In the genomic region with DNA sequence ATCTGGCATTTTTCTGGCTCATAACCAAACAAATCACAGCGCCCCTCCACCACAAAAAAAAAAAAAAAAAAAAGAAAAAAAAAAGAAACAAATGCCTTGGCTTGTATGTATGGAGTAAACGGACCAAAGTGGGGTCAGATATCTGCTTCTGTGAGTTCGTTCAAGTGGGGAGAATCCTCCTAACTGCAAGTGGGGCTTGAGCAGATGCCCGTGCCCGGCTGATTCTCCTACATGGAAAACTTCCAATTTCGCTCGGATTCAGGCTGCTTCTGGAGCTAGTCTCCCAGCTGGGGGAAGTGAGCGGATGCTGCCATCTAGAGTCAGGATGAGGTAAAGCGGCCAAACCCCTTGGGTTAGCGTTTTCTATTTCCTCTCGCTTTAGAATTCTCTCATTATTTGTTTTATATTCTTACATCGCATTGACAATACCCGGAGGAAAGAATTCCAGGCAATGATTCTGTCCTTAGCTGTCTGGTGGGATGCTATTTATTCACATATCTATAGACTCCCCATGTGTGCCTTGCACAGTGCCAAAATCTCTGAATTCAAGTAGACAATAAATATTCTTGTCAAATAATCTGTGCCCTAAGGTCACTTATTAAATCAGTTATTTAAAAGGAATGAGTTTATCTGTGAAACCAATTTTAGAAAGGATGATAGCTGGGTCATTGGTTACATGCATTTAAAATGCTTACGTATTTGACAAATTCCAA, we compare ENCODE assay signal across 8 cellular contexts.
A peak's percentile ranks its signal among the peaks of the same experiment; 100 is the strongest.
DNase-seq lines count a peak whose midpoint lies in the region; ATAC-seq and TF ChIP-seq lines count a peak whose summit lies in the region.

No MANE protein-coding gene starts in this region.

- H3K4me1 ChIP-seq in mononuclear cell (ENCODE audit: insufficient read depth, low read length), result peaks cover 8% of the 10 kb centered on the region

- DNase-seq in CD1c-positive myeloid dendritic cell (ENCODE audit: extremely low spot score) (peak; percentile 81), NCI-H82 (lab: John Stamatoyannopoulos, UW) (peak; percentile 89), endothelial cell (ENCODE audit: low spot score) (peak; percentile 78)
- peak in 2 of 3 experiments; percentile 18 to 25 for DNase-seq in activated CD8-positive, alpha-beta memory T cell treated with anti-CD3 and anti-CD28 coated beads for 48 hours (ENCODE audit: low read depth in 2 of 3, low spot score in 2 of 3)
- DNase-seq in stimulated activated CD8-positive, alpha-beta memory T cell treated with anti-CD3 and anti-CD28 coated beads, Interleukin-4, amount 100 ng/mL, for 4 hours (ENCODE audit: low read depth in 2 of 2, low spot score in 1 of 2), result peak; percentile 21 to 31

- no peak overlapping the region for H3K27ac Mint-ChIP-seq in endothelial cell (ENCODE audit: unreplicated experiment)

- H3K4me3 ChIP-seq in mononuclear cell (ENCODE audit: low read length), result peak overlapping the region; percentile 33

- H3K9me3 Mint-ChIP-seq in endothelial cell (ENCODE audit: unreplicated experiment), result no peaks in the 10 kb centered on the region

- no peaks in the 10 kb centered on the region for H3K9me3 ChIP-seq in mononuclear cell (ENCODE audit: low read depth, low read length)

- peaks cover 21% of the 10 kb centered on the region for H3K27me3 ChIP-seq in mononuclear cell (ENCODE audit: insufficient read depth, low read length)

- H3K4me3 Mint-ChIP-seq in endothelial cell (ENCODE audit: unreplicated experiment), result peak overlapping the region; percentile 87

- TF ChIP-seq CTCF in endothelial cell (IDR thresholded peaks at IDR 0.05; ENCODE audit: unreplicated experiment), result peak; percentile 80

- H3K4me1 Mint-ChIP-seq in endothelial cell (ENCODE audit: unreplicated experiment), result peaks cover 7% of the 10 kb centered on the region

- ATAC-seq in GM19351 (IDR thresholded peaks at IDR 0.05; ENCODE audit: unreplicated experiment) (peak; percentile 72), HG03520 (IDR thresholded peaks at IDR 0.05; ENCODE audit: unreplicated experiment) (peak; percentile 71)

- H3K27me3 Mint-ChIP-seq in endothelial cell (ENCODE audit: unreplicated experiment), result peaks cover 7% of the 10 kb centered on the region

- no peaks in the 10 kb centered on the region for H3K36me3 Mint-ChIP-seq in endothelial cell (ENCODE audit: low read depth, unreplicated experiment)

Comparison
In these comparisons a context has a peak if more than half of its experiments do, and no peak if none do; other contexts are left out.
1. Peak in every context shown above with its lines: DNase-seq, ATAC-seq and H3K4me3 ChIP-seq.
2. DNase-seq: peak in every context shown above with its lines; median percentile 89 in NCI-H82; 81 in CD1c-positive myeloid dendritic cell; 78 in endothelial cell; 26 in stimulated activated CD8-positive, alpha-beta memory T cell treated with anti-CD3 and anti-CD28 coated beads, Interleukin-4, amount 100 ng/mL, for 4 hours; 22 in activated CD8-positive, alpha-beta memory T cell treated with anti-CD3 and anti-CD28 coated beads for 48 hours.